Comparison of ENCODE assay signal across 8 cellular contexts in genomic region chr2:55009277-55010055, GRCh38. TPM values are rescaled to one million over a fixed set of nuclear protein-coding genes. Genes with fewer than 3 reads are reported as not detected.
DNase-seq lines count a peak whose midpoint lies in the region; ATAC-seq, FAIRE-seq and TF ChIP-seq lines count a peak whose summit lies in the region.

No MANE protein-coding gene starts in this region.

- CTCF ChIA-PET in HepG2 (lab: Yijun Ruan, JAX; ENCODE audit: low intra/inter-chr PET ratio, low total read pairs), result no interaction called here

- no peak overlapping the region for H3K4me2 ChIP-seq in HepG2 (ENCODE audit: low read depth, low read length)

- peak overlapping the region; percentile 78 to 98 for H3K9ac ChIP-seq in liver (ENCODE audit: low read depth in 1 of 2, low read length in 2 of 2)
- H3K9ac ChIP-seq in HepG2 (ENCODE audit: insufficient read depth, low read depth, low read length), result no peak overlapping the region
- H3K9ac ChIP-seq in endodermal cell (ENCODE audit: extremely low read depth, low read length, poor library complexity, severe bottlenecking), result no peak overlapping the region

- TF ChIP-seq RAD21 in liver (IDR thresholded peaks at IDR 0.05) (no peak), HepG2 (CRISPR knock-in tag; IDR thresholded peaks at IDR 0.05) (no peak)

- H3K27me3 ChIP-seq in liver (ENCODE audit: control insufficient read depth in 4 of 4, insufficient read depth in 4 of 4, low read length in 3 of 4) (no peaks in the 10 kb centered on the region), HepG2 (ENCODE audit: control insufficient read depth in 1 of 2, insufficient read depth in 2 of 2, low read length in 2 of 2) (no peaks in the 10 kb centered on the region), left lung (no peaks in the 10 kb centered on the region), endodermal cell (ENCODE audit: control insufficient read depth, insufficient read depth, low read length, poor library complexity, severe bottlenecking) (no peaks in the 10 kb centered on the region)

- peak overlapping the region; percentile 93 for H3K27ac Mint-ChIP-seq in T-helper 2 cell treated with Interferon-gamma antibody and Interleukin-4, amounts not matched to agents 5 μg/mL and 100 μg/mL, for 36 hours
- H3K27ac Mint-ChIP-seq in endodermal cell, result no peak overlapping the region

- peak overlapping the region; percentile 87 to 90 for H3K27ac ChIP-seq in liver (ENCODE audit: low read depth in 1 of 2, low read length in 2 of 2)
- no peak overlapping the region for H3K27ac ChIP-seq in HepG2 (ENCODE audit: extremely low read length, insufficient read depth, low read length)
- peak overlapping the region; percentile 74 to 76 for H3K27ac ChIP-seq in left lung
- no peak overlapping the region for H3K27ac ChIP-seq in endodermal cell (ENCODE audit: low read depth, low read length)

- H3K4me1 Mint-ChIP-seq in T-helper 2 cell treated with Interferon-gamma antibody and Interleukin-4, amounts not matched to agents 5 μg/mL and 100 μg/mL, for 36 hours (ENCODE audit: low read depth), result peaks cover 58% of the 10 kb centered on the region
- H3K4me1 Mint-ChIP-seq in endodermal cell, result peaks cover 50% of the 10 kb centered on the region

- H3K4me1 ChIP-seq in liver (ENCODE audit: control insufficient read depth in 4 of 4, insufficient read depth in 4 of 4, low read length in 3 of 4) (peaks cover 2 to 58% (median 43%) of the 10 kb centered on the region in 4 donors), HepG2 (ENCODE audit: insufficient read depth, low read length) (peaks cover 51% of the 10 kb centered on the region), left lung (peaks cover 31 to 83% of the 10 kb centered on the region in 2 donors), endodermal cell (ENCODE audit: control insufficient read depth, insufficient read depth, low read length) (peaks cover 10% of the 10 kb centered on the region)

- peak overlapping the region; percentile 65 to 89 (median 85) for H3K4me3 ChIP-seq in liver (ENCODE audit: low read depth in 1 of 3, low read length in 3 of 3)
- H3K4me3 ChIP-seq in HepG2 (replicated peaks in 1 of 3; ENCODE audit: insufficient read depth in 1 of 3, low read depth in 2 of 3, low read length in 3 of 3), result no peak overlapping the region
- H3K4me3 ChIP-seq in left lung, result peak overlapping the region; percentile 27 to 30
- no peak overlapping the region for H3K4me3 ChIP-seq in endodermal cell (ENCODE audit: low read length)

- H3K36me3 Mint-ChIP-seq in T-helper 2 cell treated with Interferon-gamma antibody and Interleukin-4, amounts not matched to agents 5 μg/mL and 100 μg/mL, for 36 hours (ENCODE audit: low read depth), result peaks cover 5% of the 10 kb centered on the region
- H3K36me3 Mint-ChIP-seq in endodermal cell (ENCODE audit: low read depth), result no peaks in the 10 kb centered on the region

- no peak for FAIRE-seq in HepG2 (lab: Jason Lieb, UNC)

- intact Hi-C loops in HepG2 (cut with micrococcal nuclease; ENCODE audit: unreplicated experiment) (loop anchor here (10.0 kb wide), 2 partner anchors 425 to 505 kb away; partner anchors contain the start of gene CFAP36), left lung (cut with DNase I) (loop anchor here in 1 of 2 donors (10.0 kb wide), 1 partner anchor 155 kb away; no protein-coding TSS in a partner anchor)

- H4K20me1 ChIP-seq in HepG2 (ENCODE audit: insufficient read depth, low read length), result peaks cover 5% of the 10 kb centered on the region

- no peak for TF ChIP-seq CTCF in liver (IDR thresholded peaks at IDR 0.05; ENCODE audit: low read depth, low read length, missing input control)
- no peak for TF ChIP-seq CTCF in HepG2 (CRISPR knock-in tag; IDR thresholded peaks at IDR 0.05)
- TF ChIP-seq CTCF in left lung (IDR thresholded peaks at IDR 0.05), result no peak
- no peak for TF ChIP-seq CTCF in endodermal cell (conservative IDR thresholded peaks at IDR 0.05)

- in situ Hi-C loops in HepG2 (cut with HindIII; ENCODE audit: extremely low pct_ligation_motif_present, low pct_unique_long_range_greater_than_20kb), result no loop called here

- BruUV-seq in HepG2 (replicated peaks; lab: Mats Ljungman, UMichigan), result no TSS peak

- 5% methylated on average over 7 of the region's 7 CpGs for WGBS in liver
- 91% methylated on average over 7 of the region's 7 CpGs for WGBS in HepG2 (ENCODE audit: low lambda C conversion rate)
- WGBS in endodermal cell (ENCODE audit: insufficient coverage in 1 of 2, insufficient read length in 1 of 2), 2 experiments, result 86 to 91% methylated on average over 3 to 7 of the region's 7 CpGs

- peak overlapping the region; percentile 94 for H3K4me3 Mint-ChIP-seq in T-helper 2 cell treated with Interferon-gamma antibody and Interleukin-4, amounts not matched to agents 5 μg/mL and 100 μg/mL, for 36 hours
- no peak overlapping the region for H3K4me3 Mint-ChIP-seq in endodermal cell

- peaks cover 99% of the 10 kb centered on the region for H3K79me2 ChIP-seq in HepG2 (ENCODE audit: insufficient read depth, low read length)

- DNase-seq in HepG2 (ENCODE audit: low spot score) (no peak), left lung (no peak), DMS153 (lab: John Stamatoyannopoulos, UW) (no peak), endodermal cell (no peak)
- DNase-seq in T-helper 2 cell treated with Interferon-gamma antibody and Interleukin-4, amounts not matched to agents 5 μg/mL and 100 μg/mL, for 36 hours (ENCODE audit: low spot score), result no peak
- no peak for DNase-seq in stimulated activated CD4-positive, alpha-beta T cell treated with anti-CD3 and anti-CD28 coated beads, Interleukin-4, amount 100 ng/mL, for 24 hours

- no peak overlapping the region for H2AFZ ChIP-seq in HepG2 (ENCODE audit: low read length)

- no peaks in the 10 kb centered on the region for H3K27me3 Mint-ChIP-seq in T-helper 2 cell treated with Interferon-gamma antibody and Interleukin-4, amounts not matched to agents 5 μg/mL and 100 μg/mL, for 36 hours (ENCODE audit: low read depth)
- no peaks in the 10 kb centered on the region for H3K27me3 Mint-ChIP-seq in endodermal cell (ENCODE audit: insufficient read depth)

- H3K9me3 ChIP-seq in liver (ENCODE audit: control insufficient read depth in 4 of 4, low read length in 3 of 4), result no peaks in the 10 kb centered on the region
- H3K9me3 ChIP-seq in HepG2 (ENCODE audit: low read length), result no peaks in the 10 kb centered on the region
- no peaks in the 10 kb centered on the region for H3K9me3 ChIP-seq in left lung
- no peaks in the 10 kb centered on the region for H3K9me3 ChIP-seq in endodermal cell (ENCODE audit: control insufficient read depth, low read length)

- ATAC-seq in HepG2 (no peak), left lung (peak; percentile 7), GM21526 (IDR thresholded peaks at IDR 0.05; ENCODE audit: low FRiP score, unreplicated experiment) (no peak)

- TF ChIP-seq EP300 in HepG2 (IDR thresholded peaks at IDR 0.05; ENCODE audit: low read depth in 2 of 2, low read length in 2 of 2) (no peak), HepG2 (CRISPR knock-in tag; IDR thresholded peaks at IDR 0.05; ENCODE audit: borderline replicate concordance) (no peak)

- H3K9me3 Mint-ChIP-seq in T-helper 2 cell treated with Interferon-gamma antibody and Interleukin-4, amounts not matched to agents 5 μg/mL and 100 μg/mL, for 36 hours, result no peaks in the 10 kb centered on the region
- no peaks in the 10 kb centered on the region for H3K9me3 Mint-ChIP-seq in endodermal cell

- peaks cover 0 to 3% (median 0%) of the 10 kb centered on the region in 4 donors for H3K36me3 ChIP-seq in liver (ENCODE audit: control insufficient read depth in 4 of 4, insufficient read depth in 3 of 4, low read depth in 1 of 4, low read length in 3 of 4)
- H3K36me3 ChIP-seq in HepG2 (replicated peaks in 1 of 2; ENCODE audit: control insufficient read depth in 1 of 2, insufficient read depth in 2 of 2, low read length in 2 of 2), result no peaks in the 10 kb centered on the region; a peak in 1 of 5 replicates
- H3K36me3 ChIP-seq in left lung, result no peaks in the 10 kb centered on the region
- H3K36me3 ChIP-seq in endodermal cell (ENCODE audit: control insufficient read depth, insufficient read depth, low read length), result peaks cover 14% of the 10 kb centered on the region

- POLR2A ChIA-PET in HepG2 (lab: Yijun Ruan, JAX), result no interaction called here

- no peak for TF ChIP-seq POLR2A in HepG2 (IDR thresholded peaks at IDR 0.05; ENCODE audit: insufficient read depth in 1 of 2, low read depth in 2 of 2, low read length in 2 of 2)

TF ChIP-seq in liver, 16 proteins besides CTCF, POLR2A, EP300 and RAD21:
- TF ChIP-seq HNF4A (conservative IDR thresholded peaks at IDR 0.05) (peak in 1 of 2 donors; percentile 48), SP1 (IDR thresholded peaks at IDR 0.05) (no peak)

TF ChIP-seq in HepG2, 621 proteins besides CTCF, POLR2A, EP300 and RAD21 (continues in another document):
- no peak for TF ChIP-seq HDAC1 (CRISPR knock-in tag; IDR thresholded peaks at IDR 0.05)

RNA-seq across cellular contexts. Expression of gene RTN4, which starts 40.8 kb away (rescaled TPM):
- total RNA-seq in liver, result 100 to 1,000 TPM in 1 of 2 donors, 10 to 100 TPM in 1; 73.5 to 213 TPM
- polyA plus RNA-seq in liver, result 100 to 1,000 TPM in 1 of 2 donors, 10 to 100 TPM in 1; 88.8 to 348 TPM
- total RNA-seq in HepG2 (2016; rRNA removed; fragmentation: Illumina TruSeq; extraction: Trizol), result 67.4 and 98.4 TPM in 2 replicates
- total RNA-seq in HepG2 (2016; cell fraction: cytosol; rRNA removed; fragmentation: Illumina TruSeq; extraction: Trizol; ENCODE audit: low read depth), result 113 and 115 TPM in 2 replicates
- total RNA-seq in HepG2 (2016; cell fraction: insoluble cytoplasmic fraction; rRNA removed; fragmentation: Illumina TruSeq; extraction: Trizol), result 65.4 and 98.8 TPM in 2 replicates
- 63.8 and 71.5 TPM in 2 replicates for total RNA-seq in HepG2 (2016; cell fraction: membrane; rRNA removed; fragmentation: Illumina TruSeq; extraction: Trizol)
- 135 and 150 TPM in 2 replicates for total RNA-seq in HepG2 (2016; cell fraction: nucleus; rRNA removed; fragmentation: Illumina TruSeq; extraction: Trizol)
- polyA plus RNA-seq in HepG2 (2011; rRNA removed), result 100 and 133 TPM in 2 replicates
- polyA plus RNA-seq in HepG2 (2011; cell fraction: cytosol; rRNA removed), result 56.6 and 89.3 TPM in 2 replicates
- 46.6 and 69.0 TPM in 2 replicates for polyA plus RNA-seq in HepG2 (2011; cell fraction: nucleus; rRNA removed)
- 176 and 196 TPM in 2 replicates for polyA plus RNA-seq in HepG2 (2012)
- 25.4 and 26.1 TPM in 2 replicates for polyA plus RNA-seq in HepG2 (2016; cell fraction: cytosol; fragmentation: Illumina TruSeq; extraction: Trizol; ENCODE audit: low read depth)
- 104 and 116 TPM in 2 replicates for polyA plus RNA-seq in HepG2 (2016; cell fraction: insoluble cytoplasmic fraction; fragmentation: Illumina TruSeq; extraction: Trizol; ENCODE audit: low read depth)
- polyA plus RNA-seq in HepG2 (2016; cell fraction: membrane; fragmentation: Illumina TruSeq; extraction: Trizol; ENCODE audit: low read depth), result 56.9 and 65.1 TPM in 2 replicates
- 271 and 279 TPM in 2 replicates for polyA plus RNA-seq in HepG2 (2016; cell fraction: nucleus; fragmentation: Illumina TruSeq; extraction: Trizol; ENCODE audit: insufficient read depth, low read depth)
- 71.7 and 98.5 TPM in 2 replicates for polyA minus RNA-seq in HepG2 (2011; rRNA and poly(A)+ RNA removed; ENCODE audit: low replicate concordance)
- 85.3 and 110 TPM in 2 replicates for polyA minus RNA-seq in HepG2 (2011; cell fraction: cytosol; rRNA and poly(A)+ RNA removed)
- 103 and 105 TPM in 2 replicates for polyA minus RNA-seq in HepG2 (2011; cell fraction: nucleus; rRNA and poly(A)+ RNA removed)
- total RNA-seq in left lung, result 100 to 1,000 TPM; 317 to 373 TPM
- total RNA-seq in endodermal cell, result 100 to 1,000 TPM; 180 to 225 TPM
- 248 TPM for polyA plus RNA-seq in endodermal cell (2013, experiment 1 of 2)
- 241 TPM for polyA plus RNA-seq in endodermal cell (2013, experiment 2 of 2)

Comparison
In these comparisons a context has a peak if more than half of its experiments do, and no peak if none do; other contexts are left out.
1. H3K27ac ChIP-seq: peak in liver (2 of 2) and left lung (2 of 2); none in HepG2 (single experiment) and endodermal cell (single experiment).
2. H3K4me3 ChIP-seq: peak in liver (3 of 3) and left lung (2 of 2); none in HepG2 (0 of 3) and endodermal cell (single experiment).
3. H3K9ac ChIP-seq: peak in liver (2 of 2); none in HepG2 (single experiment) and endodermal cell (single experiment).